12 cellular contexts compared by ENCODE assay signal in the genomic region with DNA sequence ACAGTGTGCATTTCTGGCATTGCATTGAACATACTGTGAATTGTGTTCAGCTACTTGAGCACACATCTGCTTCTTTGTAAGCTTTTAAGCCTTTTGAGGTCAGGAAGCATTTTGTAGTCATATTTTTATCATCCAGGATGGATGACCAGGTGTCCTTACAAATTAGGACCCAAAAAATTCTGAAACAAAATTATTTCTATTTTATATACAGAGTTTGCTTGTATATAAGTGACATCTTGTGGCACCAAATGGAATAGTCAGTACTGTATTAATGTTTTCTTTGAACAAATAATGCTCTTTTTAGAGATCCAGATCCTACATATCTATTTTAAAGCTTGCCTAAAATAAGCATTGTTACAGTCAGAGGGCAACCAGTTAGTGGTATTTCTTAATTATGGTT. TPM values are rescaled to one million over a fixed set of nuclear protein-coding genes. Genes with fewer than 3 reads are reported as not detected.
A peak's percentile ranks its signal among the peaks of the same experiment; 100 is the strongest.
DNase-seq lines count a peak whose midpoint lies in the region; ATAC-seq and TF ChIP-seq lines count a peak whose summit lies in the region.
"Had no signal": no experiment of that assay in that cellular context is flagged by ENCODE, and none has a peak within 500 bp of the region (broad histone marks: within the 10 kb centered on the region; RNA-seq: fewer than 3 reads in every experiment).

No MANE protein-coding gene starts in this region.

- H3K27ac ChIP-seq in left ventricle myocardium inferior (replicated peaks) (no peak overlapping the region), Panc1 (ENCODE audit: low read length) (no peak overlapping the region), tibial artery (no peak overlapping the region)
- H3K27ac ChIP-seq: brain microvascular endothelial cell had no signal

- no TSS peak for BruUV-seq in Panc1 (replicated peaks; lab: Mats Ljungman, UMichigan)

- no peak overlapping the region for H3K4me3 ChIP-seq in left ventricle myocardium inferior
- no peak overlapping the region for H3K4me3 ChIP-seq in Panc1 (ENCODE audit: low read depth in 2 of 2, low read length in 2 of 2)
- no peak overlapping the region for H3K4me3 ChIP-seq in fibroblast of mammary gland (ENCODE audit: control insufficient read depth, low read depth, low read length)
- H3K4me3 ChIP-seq in tibial artery, result no peak overlapping the region

- in situ Hi-C loops in Panc1 (cut with HindIII; ENCODE audit: low pct_unique_long_range_greater_than_20kb, low sequenced_read_pairs), result no loop called here

- no peaks in the 10 kb centered on the region for H3K36me3 ChIP-seq in left ventricle myocardium inferior
- no peaks in the 10 kb centered on the region for H3K36me3 ChIP-seq in Panc1 (ENCODE audit: control insufficient read depth, insufficient read depth, low read length)
- H3K36me3 ChIP-seq in tibial artery, result no peaks in the 10 kb centered on the region
- H3K36me3 ChIP-seq: brain microvascular endothelial cell had no signal

- H3K9me3 ChIP-seq in left ventricle myocardium inferior (replicated peaks) (no peaks in the 10 kb centered on the region), Panc1 (ENCODE audit: control insufficient read depth, insufficient read depth, low read depth, low read length) (no peaks in the 10 kb centered on the region), tibial artery (no peaks in the 10 kb centered on the region)

- DNase-seq in left ventricle myocardium inferior, result no peak
- no peak for DNase-seq in Right ventricle myocardium superior
- DNase-seq in Panc1 (ENCODE audit: low read depth, low spot score), result no peak
- peak; percentile 43 for DNase-seq in fibroblast of mammary gland (ENCODE audit: low read depth)
- no peak for DNase-seq in tibial artery
- no peak for DNase-seq in activated CD4-positive, alpha-beta T cell treated with anti-CD3 and anti-CD28 coated beads, Interleukin-2, amount 50 U/mL, for 48 hours
- DNase-seq in amniotic stem cell (lab: John Stamatoyannopoulos, UW), result no peak
- DNase-seq in stimulated activated CD4-positive, alpha-beta T cell treated with anti-CD3 and anti-CD28 coated beads, Interleukin-1b, Interleukin-23, amount 100 ng/mL, for 48 hours, result no peak
- DNase-seq: activated CD8-positive, alpha-beta T cell treated with anti-CD3 and anti-CD28 coated beads for 36 hours; brain microvascular endothelial cell had no signal

- POLR2A ChIA-PET in Panc1 (lab: Charles Lee), result no interaction called here

- intact Hi-C loops in left ventricle myocardium inferior (cut with micrococcal nuclease), result no loop called here
- intact Hi-C loops in Right ventricle myocardium superior (cut with DNase I), result no loop called here
- intact Hi-C loops in Panc1 (cut with micrococcal nuclease; ENCODE audit: unreplicated experiment), result no loop called here
- intact Hi-C loops in tibial artery (cut with DNase I; ENCODE audit: low total_unique reads), result no loop called here

- H3K27me3 ChIP-seq in left ventricle myocardium inferior (ENCODE audit: low read depth) (peaks cover 5% of the 10 kb centered on the region), Panc1 (ENCODE audit: control insufficient read depth, insufficient read depth, low read length) (no peaks in the 10 kb centered on the region), tibial artery (no peaks in the 10 kb centered on the region)
- H3K27me3 ChIP-seq: brain microvascular endothelial cell had no signal

- CTCF ChIA-PET in Panc1 (lab: Charles Lee), result no interaction called here

- no peak for ATAC-seq in Right ventricle myocardium superior (ENCODE audit: poor library complexity)
- ATAC-seq in Panc1, result no peak
- ATAC-seq: activated CD8-positive, alpha-beta T cell treated with anti-CD3 and anti-CD28 coated beads for 36 hours; naive thymus-derived CD8-positive, alpha-beta T cell had no signal

- peak; percentile 17 for TF ChIP-seq CTCF in left ventricle myocardium inferior (IDR thresholded peaks at IDR 0.05; ENCODE audit: borderline replicate concordance)
- peak; percentile 35; the same call in 1 of the 2 replicates for TF ChIP-seq CTCF in Panc1 (IDR thresholded peaks at IDR 0.05)
- peak; percentile 34 for TF ChIP-seq CTCF in fibroblast of mammary gland (conservative IDR thresholded peaks at IDR 0.05; ENCODE audit: control insufficient read depth, insufficient read depth, low read depth, low read length)
- no peak for TF ChIP-seq CTCF in tibial artery (IDR thresholded peaks at IDR 0.05)

- H3K4me1 ChIP-seq in left ventricle myocardium inferior, result no peaks in the 10 kb centered on the region
- H3K4me1 ChIP-seq in Panc1 (ENCODE audit: control insufficient read depth, insufficient read depth, low read length), result no peaks in the 10 kb centered on the region
- H3K4me1 ChIP-seq in tibial artery, result no peaks in the 10 kb centered on the region

RNA-seq across cellular contexts. Expression of a gene that starts 9.5 kb away (rescaled TPM):
- total RNA-seq in left ventricle myocardium inferior (27.5 TPM), Right ventricle myocardium superior (23.3 TPM), Panc1 (2021; ENCODE audit: unreplicated experiment) (32.9 TPM)
- 12.8 TPM for polyA plus RNA-seq in Panc1 (2012; ENCODE audit: insufficient read length)

RNA-seq across cellular contexts. Expression of a gene that starts 36.5 kb away (rescaled TPM):
- total RNA-seq in left ventricle myocardium inferior (not detected), Right ventricle myocardium superior (not detected), Panc1 (2021; ENCODE audit: unreplicated experiment) (not detected)
- not detected for polyA plus RNA-seq in Panc1 (2012; ENCODE audit: insufficient read length)
- total RNA-seq: activated CD8-positive, alpha-beta T cell treated with anti-CD3 and anti-CD28 coated beads for 36 hours; naive thymus-derived CD8-positive, alpha-beta T cell; urinary bladder had no signal
- polyA plus RNA-seq: naive thymus-derived CD8-positive, alpha-beta T cell; urinary bladder had no signal

Comparison
In these comparisons a context has a peak if more than half of its experiments do, and no peak if none do; other contexts are left out.
1. CTCF ChIP-seq: peak in left ventricle myocardium inferior (single experiment), Panc1 (single experiment) and fibroblast of mammary gland (single experiment); none in tibial artery (0 of 2).